ENCODE assay signal across 8 cellular contexts in genomic region chr14:102776761-102777710, GRCh38. TPM values are rescaled to one million over a fixed set of nuclear protein-coding genes. Genes with fewer than 3 reads are reported as not detected.
DNase-seq lines count a peak whose midpoint lies in the region; ATAC-seq and TF ChIP-seq lines count a peak whose summit lies in the region.

A gene with protein sequence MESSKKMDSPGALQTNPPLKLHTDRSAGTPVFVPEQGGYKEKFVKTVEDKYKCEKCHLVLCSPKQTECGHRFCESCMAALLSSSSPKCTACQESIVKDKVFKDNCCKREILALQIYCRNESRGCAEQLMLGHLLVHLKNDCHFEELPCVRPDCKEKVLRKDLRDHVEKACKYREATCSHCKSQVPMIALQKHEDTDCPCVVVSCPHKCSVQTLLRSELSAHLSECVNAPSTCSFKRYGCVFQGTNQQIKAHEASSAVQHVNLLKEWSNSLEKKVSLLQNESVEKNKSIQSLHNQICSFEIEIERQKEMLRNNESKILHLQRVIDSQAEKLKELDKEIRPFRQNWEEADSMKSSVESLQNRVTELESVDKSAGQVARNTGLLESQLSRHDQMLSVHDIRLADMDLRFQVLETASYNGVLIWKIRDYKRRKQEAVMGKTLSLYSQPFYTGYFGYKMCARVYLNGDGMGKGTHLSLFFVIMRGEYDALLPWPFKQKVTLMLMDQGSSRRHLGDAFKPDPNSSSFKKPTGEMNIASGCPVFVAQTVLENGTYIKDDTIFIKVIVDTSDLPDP (plus strand): TSS chr14:102777449. CDS start chr14:102870202, 92,753 bp downstream.

- no peaks in the 10 kb centered on the region for H3K36me3 ChIP-seq in BLaER1
- H3K36me3 ChIP-seq in adrenal gland (replicated peaks in 1 of 2) = no peaks in the 10 kb centered on the region
- H3K36me3 ChIP-seq in heart right ventricle = no peaks in the 10 kb centered on the region
- no peaks in the 10 kb centered on the region for H3K36me3 ChIP-seq in prostate gland

- 12 to 80% (median 45%) methylated on average over 1 to 152 of the region's 163 CpGs for WGBS in adrenal gland, 4 donors
- WGBS in heart right ventricle, 2 donors = 16 to 36% methylated on average over 63 to 153 of the region's 163 CpGs
- 30% methylated on average over 56 of the region's 163 CpGs for WGBS in prostate gland

- TF ChIP-seq POLR2A in adrenal gland (IDR thresholded peaks at IDR 0.05) (peak in 1 of 2 donors; percentile 21), prostate gland (IDR thresholded peaks at IDR 0.05) (no peak)

- peak within 1 kb of the TSS; percentile 82 for H3K4me2 ChIP-seq in BLaER1

- DNase-seq in adrenal gland (peak; percentile 53 to 73 (median 63)), heart right ventricle (peak; percentile 58 to 72), prostate gland (ENCODE audit: low spot score) (no peak), ureter (ENCODE audit: low spot score) (peak; percentile 69)

- no peaks in the 10 kb centered on the region for H3K9me3 ChIP-seq in BLaER1
- no peaks in the 10 kb centered on the region for H3K9me3 ChIP-seq in adrenal gland (replicated peaks in 1 of 3)
- H3K9me3 ChIP-seq in heart right ventricle = no peaks in the 10 kb centered on the region
- H3K9me3 ChIP-seq in prostate gland = no peaks in the 10 kb centered on the region

- peaks cover 71% of the 10 kb centered on the region for H3K4me1 ChIP-seq in BLaER1
- H3K4me1 ChIP-seq in adrenal gland (replicated peaks in 1 of 2) = peaks cover 0 to 23% of the 10 kb centered on the region in 2 donors
- peaks cover 0 to 51% (median 16%) of the 10 kb centered on the region in 9 donors for H3K4me1 ChIP-seq in heart right ventricle
- no peaks in the 10 kb centered on the region for H3K4me1 ChIP-seq in prostate gland (replicated peaks)

- H4K20me1 ChIP-seq in BLaER1 = peaks cover 41% of the 10 kb centered on the region

- TF ChIP-seq CTCF in adrenal gland (IDR thresholded peaks at IDR 0.05) (peak in 1 of 6 experiments; percentile 4), heart right ventricle (IDR thresholded peaks at IDR 0.05) (no peak), prostate gland (IDR thresholded peaks at IDR 0.05) (no peak)

- H3K27me3 ChIP-seq in BLaER1 (no peaks in the 10 kb centered on the region), adrenal gland (no peaks in the 10 kb centered on the region), heart right ventricle (no peaks in the 10 kb centered on the region), prostate gland (replicated peaks; ENCODE audit: insufficient read depth) (no peaks in the 10 kb centered on the region)

- intact Hi-C loops in T-helper 1 cell treated with Interleukin-12 subunit alpha and Interleukin-12 subunit beta and Interleukin-4 antibody, amounts not matched to agents 30 ng/mL and 1 ng/mL, for 36 hours (cut with micrococcal nuclease) = loop anchor here (5.0 to 10.0 kb wide), 8 partner anchors 105 to 608 kb away; partner anchors contain the start of genes CDC42BPB, EIF5, MARK3 and RCOR1
- intact Hi-C loops in adrenal gland (cut with DNase I) (loop anchor here in 1 of 2 donors (5.0 kb wide), 1 partner anchor 140 kb away; no protein-coding TSS in a partner anchor), heart right ventricle (cut with DNase I) (loop anchor here in 6 of 10 donors (5.0 to 10.0 kb wide), 2 partner anchors 138 to 140 kb away; no protein-coding TSS in a partner anchor), prostate gland (cut with DNase I) (no loop called here)

- H3K4me3 ChIP-seq in BLaER1 (peak within 1 kb of the TSS; percentile 95), adrenal gland (peak within 1 kb of the TSS in 3 of 4 donors; percentile 48 to 97 (median 65)), heart right ventricle (peak within 1 kb of the TSS; percentile 1 to 94 (median 71)), prostate gland (peak within 1 kb of the TSS; percentile 69 to 87)

- ATAC-seq in GM19324 (IDR thresholded peaks at IDR 0.05; ENCODE audit: low FRiP score, unreplicated experiment) (peak; percentile 70), HG03565 (IDR thresholded peaks at IDR 0.05; ENCODE audit: unreplicated experiment) (peak; percentile 42), heart right ventricle (peak; percentile 48 to 77 (median 65))

- peak within 1 kb of the TSS; percentile 91 for H3K9ac ChIP-seq in BLaER1

- peak within 1 kb of the TSS; percentile 87 for H3K27ac ChIP-seq in BLaER1
- peak within 1 kb of the TSS in 4 of 5 donors; percentile 48 to 90 (median 73) for H3K27ac ChIP-seq in adrenal gland
- H3K27ac ChIP-seq in heart right ventricle = peak within 1 kb of the TSS; percentile 48 to 94 (median 85)
- H3K27ac ChIP-seq in prostate gland = peak within 1 kb of the TSS; percentile 74 to 79

RNA-seq across cellular contexts. Expression of the gene that starts here (rescaled TPM):
- 92.9 and 93.9 TPM in 2 replicates for total RNA-seq in T-helper 1 cell treated with Interleukin-12 subunit alpha and Interleukin-12 subunit beta and Interleukin-4 antibody, amounts not matched to agents 30 ng/mL and 1 ng/mL, for 36 hours
- total RNA-seq in adrenal gland = 10 to 100 TPM in 6 of 8 donors, 1 to 10 TPM in 2; 8.6 to 14.5 (median 11.8) TPM
- polyA plus RNA-seq in adrenal gland = 1 to 10 TPM; 3.7 to 9.3 (median 5.1) TPM
- total RNA-seq in heart right ventricle = 10 to 100 TPM in 7 of 10 donors, 1 to 10 TPM in 3; 8.4 to 15.6 (median 10.9) TPM
- polyA plus RNA-seq in heart right ventricle = 1 to 10 TPM; 2.3 to 2.7 TPM
- total RNA-seq in prostate gland = 10 to 100 TPM in 1 of 2 donors, 1 to 10 TPM in 1; 8.3 to 22.0 TPM
- 29.9 TPM for total RNA-seq in ureter
